In genomic region chr11:46181387-46181786, GRCh38 we compare ENCODE assay signal across 24 cellular contexts.
"Had no signal": no experiment of that assay in that cellular context is flagged by ENCODE, and none has a peak within 500 bp of the region (broad histone marks: within the 10 kb centered on the region; RNA-seq: fewer than 3 reads in every experiment).

No MANE protein-coding gene starts in this region.

- H3K27me3 ChIP-seq: colonic mucosa, left lung had no signal

- H2AFZ ChIP-seq: hepatocyte had no signal

- ATAC-seq: effector memory CD8-positive, alpha-beta T cell; esophagus mucosa; gastroesophageal sphincter; heart left ventricle; left cardiac atrium; left ventricle myocardium superior; mucosa of descending colon had no signal

- H3K9me3 ChIP-seq: colonic mucosa, esophagus squamous epithelium, gastroesophageal sphincter, left lung, lower lobe of right lung, mucosa of descending colon had no signal

- H3K4me3 ChIP-seq: colonic mucosa, esophagus squamous epithelium, gastroesophageal sphincter, heart left ventricle, hepatocyte, left lung, lower lobe of right lung, mucosa of descending colon had no signal

- H3K4me2 ChIP-seq: hepatocyte had no signal

- DNase-seq: colonic mucosa; cortex of kidney; effector CD8-positive, alpha-beta T cell; effector memory CD8-positive, alpha-beta T cell; endodermal cell; erythroblast; esophagus squamous epithelium; foreskin fibroblast; heart left ventricle; left cardiac atrium; left lung; left ventricle myocardium superior; lower lobe of right lung; mesenchymal stem cell; mucosa of descending colon; naive B cell had no signal

- H3K27ac ChIP-seq: colonic mucosa, epithelial cell of prostate, esophagus squamous epithelium, gastroesophageal sphincter, heart left ventricle, hepatocyte had no signal

- H3K4me1 ChIP-seq: colonic mucosa, gastroesophageal sphincter, heart left ventricle, left lung, lower lobe of right lung had no signal

- FAIRE-seq: endometrium, frontal cortex, islet of Langerhans, keratinocyte had no signal

- H3K79me2 ChIP-seq: hepatocyte had no signal

- H3K36me3 ChIP-seq: colonic mucosa, esophagus squamous epithelium, gastroesophageal sphincter, heart left ventricle, left lung, lower lobe of right lung had no signal
